Comparison of ENCODE assay signal across 1 cellular context in the genomic region with DNA sequence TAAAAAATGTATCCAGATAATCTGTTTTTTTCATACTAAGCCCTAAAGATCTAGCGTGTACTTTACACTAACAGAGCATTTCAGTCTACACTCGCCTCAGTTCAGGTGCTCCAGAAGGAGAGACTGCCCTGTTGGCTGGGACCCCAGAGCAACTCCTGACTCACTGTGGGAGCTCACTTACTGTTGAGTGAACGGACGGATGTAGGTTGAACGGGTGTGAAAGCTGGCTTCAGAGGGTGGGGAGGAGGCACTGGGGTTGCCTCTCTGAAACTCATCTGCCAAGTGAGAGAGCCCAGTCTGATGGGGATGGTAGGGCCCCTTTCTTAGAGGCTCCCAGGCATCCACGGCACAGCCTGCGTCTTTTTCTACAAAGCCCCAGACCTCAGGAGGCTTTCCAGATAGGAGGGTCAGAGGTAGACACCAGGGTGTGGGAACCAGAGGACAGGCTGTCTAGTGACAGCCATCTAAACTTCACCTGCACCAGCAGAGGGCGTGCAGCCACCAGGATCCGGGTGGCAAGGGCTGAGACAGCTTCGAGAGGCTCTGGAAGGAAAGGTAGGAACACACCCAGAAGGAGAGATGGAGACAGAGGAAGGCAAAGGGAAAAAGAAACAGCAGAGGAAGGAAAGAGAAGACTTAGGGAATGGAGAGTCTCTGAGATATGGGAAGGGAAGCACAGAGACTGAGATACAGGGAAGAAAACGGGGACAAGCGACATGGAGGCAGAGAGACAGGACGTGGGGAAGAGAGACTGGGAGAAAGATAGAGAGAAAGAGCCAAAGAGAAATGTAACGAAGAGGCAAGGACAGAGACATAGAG.
TF ChIP-seq lines count a peak whose summit lies in the region.

No MANE protein-coding gene starts in this region.

TF ChIP-seq in K562, 482 proteins besides CTCF, POLR2A, EP300 and RAD21 (continued from another document and continues in another):
- TF ChIP-seq, protein P1, sequence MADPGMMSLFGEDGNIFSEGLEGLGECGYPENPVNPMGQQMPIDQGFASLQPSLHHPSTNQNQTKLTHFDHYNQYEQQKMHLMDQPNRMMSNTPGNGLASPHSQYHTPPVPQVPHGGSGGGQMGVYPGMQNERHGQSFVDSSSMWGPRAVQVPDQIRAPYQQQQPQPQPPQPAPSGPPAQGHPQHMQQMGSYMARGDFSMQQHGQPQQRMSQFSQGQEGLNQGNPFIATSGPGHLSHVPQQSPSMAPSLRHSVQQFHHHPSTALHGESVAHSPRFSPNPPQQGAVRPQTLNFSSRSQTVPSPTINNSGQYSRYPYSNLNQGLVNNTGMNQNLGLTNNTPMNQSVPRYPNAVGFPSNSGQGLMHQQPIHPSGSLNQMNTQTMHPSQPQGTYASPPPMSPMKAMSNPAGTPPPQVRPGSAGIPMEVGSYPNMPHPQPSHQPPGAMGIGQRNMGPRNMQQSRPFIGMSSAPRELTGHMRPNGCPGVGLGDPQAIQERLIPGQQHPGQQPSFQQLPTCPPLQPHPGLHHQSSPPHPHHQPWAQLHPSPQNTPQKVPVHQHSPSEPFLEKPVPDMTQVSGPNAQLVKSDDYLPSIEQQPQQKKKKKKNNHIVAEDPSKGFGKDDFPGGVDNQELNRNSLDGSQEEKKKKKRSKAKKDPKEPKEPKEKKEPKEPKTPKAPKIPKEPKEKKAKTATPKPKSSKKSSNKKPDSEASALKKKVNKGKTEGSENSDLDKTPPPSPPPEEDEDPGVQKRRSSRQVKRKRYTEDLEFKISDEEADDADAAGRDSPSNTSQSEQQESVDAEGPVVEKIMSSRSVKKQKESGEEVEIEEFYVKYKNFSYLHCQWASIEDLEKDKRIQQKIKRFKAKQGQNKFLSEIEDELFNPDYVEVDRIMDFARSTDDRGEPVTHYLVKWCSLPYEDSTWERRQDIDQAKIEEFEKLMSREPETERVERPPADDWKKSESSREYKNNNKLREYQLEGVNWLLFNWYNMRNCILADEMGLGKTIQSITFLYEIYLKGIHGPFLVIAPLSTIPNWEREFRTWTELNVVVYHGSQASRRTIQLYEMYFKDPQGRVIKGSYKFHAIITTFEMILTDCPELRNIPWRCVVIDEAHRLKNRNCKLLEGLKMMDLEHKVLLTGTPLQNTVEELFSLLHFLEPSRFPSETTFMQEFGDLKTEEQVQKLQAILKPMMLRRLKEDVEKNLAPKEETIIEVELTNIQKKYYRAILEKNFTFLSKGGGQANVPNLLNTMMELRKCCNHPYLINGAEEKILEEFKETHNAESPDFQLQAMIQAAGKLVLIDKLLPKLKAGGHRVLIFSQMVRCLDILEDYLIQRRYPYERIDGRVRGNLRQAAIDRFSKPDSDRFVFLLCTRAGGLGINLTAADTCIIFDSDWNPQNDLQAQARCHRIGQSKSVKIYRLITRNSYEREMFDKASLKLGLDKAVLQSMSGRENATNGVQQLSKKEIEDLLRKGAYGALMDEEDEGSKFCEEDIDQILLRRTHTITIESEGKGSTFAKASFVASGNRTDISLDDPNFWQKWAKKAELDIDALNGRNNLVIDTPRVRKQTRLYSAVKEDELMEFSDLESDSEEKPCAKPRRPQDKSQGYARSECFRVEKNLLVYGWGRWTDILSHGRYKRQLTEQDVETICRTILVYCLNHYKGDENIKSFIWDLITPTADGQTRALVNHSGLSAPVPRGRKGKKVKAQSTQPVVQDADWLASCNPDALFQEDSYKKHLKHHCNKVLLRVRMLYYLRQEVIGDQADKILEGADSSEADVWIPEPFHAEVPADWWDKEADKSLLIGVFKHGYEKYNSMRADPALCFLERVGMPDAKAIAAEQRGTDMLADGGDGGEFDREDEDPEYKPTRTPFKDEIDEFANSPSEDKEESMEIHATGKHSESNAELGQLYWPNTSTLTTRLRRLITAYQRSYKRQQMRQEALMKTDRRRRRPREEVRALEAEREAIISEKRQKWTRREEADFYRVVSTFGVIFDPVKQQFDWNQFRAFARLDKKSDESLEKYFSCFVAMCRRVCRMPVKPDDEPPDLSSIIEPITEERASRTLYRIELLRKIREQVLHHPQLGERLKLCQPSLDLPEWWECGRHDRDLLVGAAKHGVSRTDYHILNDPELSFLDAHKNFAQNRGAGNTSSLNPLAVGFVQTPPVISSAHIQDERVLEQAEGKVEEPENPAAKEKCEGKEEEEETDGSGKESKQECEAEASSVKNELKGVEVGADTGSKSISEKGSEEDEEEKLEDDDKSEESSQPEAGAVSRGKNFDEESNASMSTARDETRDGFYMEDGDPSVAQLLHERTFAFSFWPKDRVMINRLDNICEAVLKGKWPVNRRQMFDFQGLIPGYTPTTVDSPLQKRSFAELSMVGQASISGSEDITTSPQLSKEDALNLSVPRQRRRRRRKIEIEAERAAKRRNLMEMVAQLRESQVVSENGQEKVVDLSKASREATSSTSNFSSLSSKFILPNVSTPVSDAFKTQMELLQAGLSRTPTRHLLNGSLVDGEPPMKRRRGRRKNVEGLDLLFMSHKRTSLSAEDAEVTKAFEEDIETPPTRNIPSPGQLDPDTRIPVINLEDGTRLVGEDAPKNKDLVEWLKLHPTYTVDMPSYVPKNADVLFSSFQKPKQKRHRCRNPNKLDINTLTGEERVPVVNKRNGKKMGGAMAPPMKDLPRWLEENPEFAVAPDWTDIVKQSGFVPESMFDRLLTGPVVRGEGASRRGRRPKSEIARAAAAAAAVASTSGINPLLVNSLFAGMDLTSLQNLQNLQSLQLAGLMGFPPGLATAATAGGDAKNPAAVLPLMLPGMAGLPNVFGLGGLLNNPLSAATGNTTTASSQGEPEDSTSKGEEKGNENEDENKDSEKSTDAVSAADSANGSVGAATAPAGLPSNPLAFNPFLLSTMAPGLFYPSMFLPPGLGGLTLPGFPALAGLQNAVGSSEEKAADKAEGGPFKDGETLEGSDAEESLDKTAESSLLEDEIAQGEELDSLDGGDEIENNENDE (IDR thresholded peaks at IDR 0.05; ENCODE audit: low read depth, low read length) = no peak
- no peak for TF ChIP-seq HINFP (tag; conservative IDR thresholded peaks at IDR 0.05; ENCODE audit: low read depth)
- no peak for TF ChIP-seq PTBP1 (IDR thresholded peaks at IDR 0.05; ENCODE audit: low read depth, low read length)
- no peak for TF ChIP-seq EZH2 (IDR thresholded peaks at IDR 0.05; ENCODE audit: borderline replicate concordance, low read depth, low read length)
- no peak for TF ChIP-seq ZBTB8A (IDR thresholded peaks at IDR 0.05; ENCODE audit: partially characterized antibody)
- TF ChIP-seq, protein P2, sequence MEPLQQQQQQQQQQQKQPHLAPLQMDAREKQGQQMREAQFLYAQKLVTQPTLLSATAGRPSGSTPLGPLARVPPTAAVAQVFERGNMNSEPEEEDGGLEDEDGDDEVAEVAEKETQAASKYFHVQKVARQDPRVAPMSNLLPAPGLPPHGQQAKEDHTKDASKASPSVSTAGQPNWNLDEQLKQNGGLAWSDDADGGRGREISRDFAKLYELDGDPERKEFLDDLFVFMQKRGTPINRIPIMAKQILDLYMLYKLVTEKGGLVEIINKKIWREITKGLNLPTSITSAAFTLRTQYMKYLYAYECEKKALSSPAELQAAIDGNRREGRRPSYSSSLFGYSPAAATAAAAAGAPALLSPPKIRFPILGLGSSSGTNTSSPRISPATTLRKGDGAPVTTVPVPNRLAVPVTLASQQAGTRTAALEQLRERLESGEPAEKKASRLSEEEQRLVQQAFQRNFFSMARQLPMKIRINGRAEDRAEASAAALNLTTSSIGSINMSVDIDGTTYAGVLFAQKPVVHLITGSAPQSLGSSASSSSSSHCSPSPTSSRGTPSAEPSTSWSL (CRISPR knock-in tag; IDR thresholded peaks at IDR 0.05; ENCODE audit: borderline replicate concordance) = no peak
- no peak for TF ChIP-seq TAF1 (IDR thresholded peaks at IDR 0.05; ENCODE audit: control insufficient read depth, extremely low read depth, insufficient read depth, low read length, severe bottlenecking)
- no peak for TF ChIP-seq HDAC3 (IDR thresholded peaks at IDR 0.05; ENCODE audit: borderline replicate concordance, partially characterized antibody)
- no peak for TF ChIP-seq KDM5B (IDR thresholded peaks at IDR 0.05; ENCODE audit: insufficient replicate concordance, low read depth, low read length)
- TF ChIP-seq TAF15 (IDR thresholded peaks at IDR 0.05; ENCODE audit: low read depth, low read length) = no peak
- TF ChIP-seq, protein P3, sequence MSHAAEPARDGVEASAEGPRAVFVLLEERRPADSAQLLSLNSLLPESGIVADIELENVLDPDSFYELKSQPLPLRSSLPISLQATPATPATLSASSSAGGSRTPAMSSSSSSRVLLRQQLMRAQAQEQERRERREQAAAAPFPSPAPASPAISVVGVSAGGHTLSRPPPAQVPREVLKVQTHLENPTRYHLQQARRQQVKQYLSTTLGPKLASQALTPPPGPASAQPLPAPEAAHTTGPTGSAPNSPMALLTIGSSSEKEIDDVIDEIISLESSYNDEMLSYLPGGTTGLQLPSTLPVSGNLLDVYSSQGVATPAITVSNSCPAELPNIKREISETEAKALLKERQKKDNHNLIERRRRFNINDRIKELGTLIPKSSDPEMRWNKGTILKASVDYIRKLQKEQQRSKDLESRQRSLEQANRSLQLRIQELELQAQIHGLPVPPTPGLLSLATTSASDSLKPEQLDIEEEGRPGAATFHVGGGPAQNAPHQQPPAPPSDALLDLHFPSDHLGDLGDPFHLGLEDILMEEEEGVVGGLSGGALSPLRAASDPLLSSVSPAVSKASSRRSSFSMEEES (CRISPR knock-in tag; IDR thresholded peaks at IDR 0.05) = no peak
- TF ChIP-seq ZC3H11A (IDR thresholded peaks at IDR 0.05; ENCODE audit: low read depth, low read length) = no peak
- no peak for TF ChIP-seq GTF2F1 (IDR thresholded peaks at IDR 0.05; ENCODE audit: low read depth, low read length)
- TF ChIP-seq NR2F6 (CRISPR knock-in tag; IDR thresholded peaks at IDR 0.05) = no peak
- no peak for TF ChIP-seq MITF (IDR thresholded peaks at IDR 0.05)
- TF ChIP-seq, protein P4, sequence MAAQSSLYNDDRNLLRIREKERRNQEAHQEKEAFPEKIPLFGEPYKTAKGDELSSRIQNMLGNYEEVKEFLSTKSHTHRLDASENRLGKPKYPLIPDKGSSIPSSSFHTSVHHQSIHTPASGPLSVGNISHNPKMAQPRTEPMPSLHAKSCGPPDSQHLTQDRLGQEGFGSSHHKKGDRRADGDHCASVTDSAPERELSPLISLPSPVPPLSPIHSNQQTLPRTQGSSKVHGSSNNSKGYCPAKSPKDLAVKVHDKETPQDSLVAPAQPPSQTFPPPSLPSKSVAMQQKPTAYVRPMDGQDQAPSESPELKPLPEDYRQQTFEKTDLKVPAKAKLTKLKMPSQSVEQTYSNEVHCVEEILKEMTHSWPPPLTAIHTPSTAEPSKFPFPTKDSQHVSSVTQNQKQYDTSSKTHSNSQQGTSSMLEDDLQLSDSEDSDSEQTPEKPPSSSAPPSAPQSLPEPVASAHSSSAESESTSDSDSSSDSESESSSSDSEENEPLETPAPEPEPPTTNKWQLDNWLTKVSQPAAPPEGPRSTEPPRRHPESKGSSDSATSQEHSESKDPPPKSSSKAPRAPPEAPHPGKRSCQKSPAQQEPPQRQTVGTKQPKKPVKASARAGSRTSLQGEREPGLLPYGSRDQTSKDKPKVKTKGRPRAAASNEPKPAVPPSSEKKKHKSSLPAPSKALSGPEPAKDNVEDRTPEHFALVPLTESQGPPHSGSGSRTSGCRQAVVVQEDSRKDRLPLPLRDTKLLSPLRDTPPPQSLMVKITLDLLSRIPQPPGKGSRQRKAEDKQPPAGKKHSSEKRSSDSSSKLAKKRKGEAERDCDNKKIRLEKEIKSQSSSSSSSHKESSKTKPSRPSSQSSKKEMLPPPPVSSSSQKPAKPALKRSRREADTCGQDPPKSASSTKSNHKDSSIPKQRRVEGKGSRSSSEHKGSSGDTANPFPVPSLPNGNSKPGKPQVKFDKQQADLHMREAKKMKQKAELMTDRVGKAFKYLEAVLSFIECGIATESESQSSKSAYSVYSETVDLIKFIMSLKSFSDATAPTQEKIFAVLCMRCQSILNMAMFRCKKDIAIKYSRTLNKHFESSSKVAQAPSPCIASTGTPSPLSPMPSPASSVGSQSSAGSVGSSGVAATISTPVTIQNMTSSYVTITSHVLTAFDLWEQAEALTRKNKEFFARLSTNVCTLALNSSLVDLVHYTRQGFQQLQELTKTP (IDR thresholded peaks at IDR 0.05; ENCODE audit: low read depth in 1 of 2, partially characterized antibody in 2 of 2) = peak; percentile 52 to 77
- no peak for TF ChIP-seq ZNF696 (CRISPR knock-in tag; conservative IDR thresholded peaks at IDR 0.05)
- no peak for TF ChIP-seq ZNF830 (CRISPR knock-in tag; IDR thresholded peaks at IDR 0.05)
- no peak for TF ChIP-seq MAFG (tag; conservative IDR thresholded peaks at IDR 0.05)
- TF ChIP-seq CBFB (CRISPR knock-in tag; IDR thresholded peaks at IDR 0.05) = no peak
- TF ChIP-seq ZKSCAN1 (IDR thresholded peaks at IDR 0.05; ENCODE audit: low read depth, low read length) = no peak
